ENCODE assay signal across 1 cellular context in genomic region chr1:84379781-84380180, GRCh38.
TF ChIP-seq lines count a peak whose summit lies in the region.

No MANE protein-coding gene starts in this region.

TF ChIP-seq in GM23338, 12 proteins besides CTCF, POLR2A, EP300 and RAD21 (continued from another document):
- TF ChIP-seq REST (IDR thresholded peaks at IDR 0.05; ENCODE audit: unreplicated experiment) (no peak), ZNF114 (CRISPR knock-in tag; IDR thresholded peaks at IDR 0.05) (no peak), CREB1 (CRISPR knock-in tag; IDR thresholded peaks at IDR 0.05; ENCODE audit: low read depth) (no peak)
